ENCODE assay signal across 14 cellular contexts in genomic region chr20:20489623-20490341, GRCh38.
DNase-seq lines count a peak whose midpoint lies in the region; ATAC-seq and TF ChIP-seq lines count a peak whose summit lies in the region.
"Had no signal": no experiment of that assay in that cellular context is flagged by ENCODE, and none has a peak within 500 bp of the region (broad histone marks: within the 10 kb centered on the region; RNA-seq: fewer than 3 reads in every experiment).

No MANE protein-coding gene starts in this region.

- peaks cover 4% of the 10 kb centered on the region for H3K27me3 Mint-ChIP-seq in glutamatergic neuron (ENCODE audit: unreplicated experiment)
- H3K27me3 Mint-ChIP-seq: effector memory CD8-positive, alpha-beta T cell had no signal

- H3K4me3 Mint-ChIP-seq in glutamatergic neuron (ENCODE audit: unreplicated experiment), result peak overlapping the region; percentile 30
- H3K4me3 Mint-ChIP-seq: effector memory CD8-positive, alpha-beta T cell had no signal

- peaks cover 9% of the 10 kb centered on the region for H3K36me3 Mint-ChIP-seq in glutamatergic neuron (ENCODE audit: unreplicated experiment)

- TF ChIP-seq CTCF in glutamatergic neuron (IDR thresholded peaks at IDR 0.05; ENCODE audit: partially characterized antibody, unreplicated experiment), result no peak

- DNase-seq in NCI-H146 (lab: John Stamatoyannopoulos, UW) (peak; percentile 20), NCI-H146 treated with DMSO at 0.1 percent for 48 hours (lab: John Stamatoyannopoulos, UW; ENCODE audit: unreplicated experiment) (no peak), glutamatergic neuron (no peak), DMS79 treated with DMSO at 0.1 percent for 48 hours (lab: John Stamatoyannopoulos, UW) (no peak), NOMO-1 (lab: John Stamatoyannopoulos, UW; ENCODE audit: unreplicated experiment in 2 of 2) (no peak)
- DNase-seq in activated CD8-positive, alpha-beta memory T cell treated with anti-CD3 and anti-CD28 coated beads for 24 hours, result no peak
- DNase-seq: effector memory CD8-positive, alpha-beta T cell; H7; Karpas-422; nucleus accumbens; stimulated activated CD4-positive, alpha-beta T cell treated with anti-CD3 and anti-CD28 coated beads, Interleukin-2, amount 100 ng/mL, for 24 hours; tibial artery had no signal

- H3K27ac Mint-ChIP-seq in glutamatergic neuron (ENCODE audit: unreplicated experiment), result peak overlapping the region; percentile 75

- peaks cover 53% of the 10 kb centered on the region for H3K4me1 Mint-ChIP-seq in glutamatergic neuron (ENCODE audit: low read depth, unreplicated experiment)

- H3K9me3 Mint-ChIP-seq in glutamatergic neuron (ENCODE audit: unreplicated experiment), result peaks cover 7% of the 10 kb centered on the region
- H3K9me3 Mint-ChIP-seq: effector memory CD8-positive, alpha-beta T cell had no signal

- ATAC-seq in GM21576 (IDR thresholded peaks at IDR 0.05; ENCODE audit: unreplicated experiment) (peak; percentile 40), HG03342 (IDR thresholded peaks at IDR 0.05; ENCODE audit: unreplicated experiment) (peak; percentile 32)
- ATAC-seq: effector memory CD8-positive, alpha-beta T cell had no signal
